In genomic region chr2:103469800-103470199, GRCh38 we compare ENCODE assay signal across 28 cellular contexts.
"Had no signal": no experiment of that assay in that cellular context is flagged by ENCODE, and none has a peak within 500 bp of the region (broad histone marks: within the 10 kb centered on the region; RNA-seq: fewer than 3 reads in every experiment).

No MANE protein-coding gene starts in this region.

- H3K9me3 ChIP-seq: stomach, suprapubic skin, testis, thoracic aorta, thyroid gland, tibial artery, transverse colon, upper lobe of left lung, upper lobe of right lung, uterus, vagina had no signal

- H3K4me1 ChIP-seq: stomach, suprapubic skin, testis, thyroid gland, tibial artery, tibial nerve, transverse colon, upper lobe of left lung, upper lobe of right lung, uterus, vagina had no signal

- H3K4me3 ChIP-seq: stomach, suprapubic skin, testis, thoracic aorta, thyroid gland, tibial artery, tibial nerve, transverse colon, upper lobe of left lung, upper lobe of right lung, uterus, vagina had no signal

- H3K36me3 Mint-ChIP-seq: stimulated activated effector memory CD8-positive, alpha-beta T cell treated with anti-CD3 and anti-CD28 coated beads, Interleukin-12 subunit alpha, Interleukin-12 subunit beta, amount 100 ng/mL, for 72 hours; stimulated activated memory B cell treated with anti-CD40 and anti-IgM and Interleukin-4, amounts not matched to agents 10 μg/mL and 1 μg/mL and 100 μg/mL, for 72 hours; stimulated activated naive B cell treated with anti-CD40 and anti-IgM and Interleukin-4, amounts not matched to agents 10 μg/mL and 1 μg/mL and 100 μg/mL, for 72 hours; type B pancreatic cell had no signal

- H3K27me3 ChIP-seq: stomach, suprapubic skin, testis, thyroid gland, tibial artery, tibial nerve, transverse colon, upper lobe of left lung, upper lobe of right lung, uterus, vagina had no signal

- H3K4me1 Mint-ChIP-seq: stimulated activated effector memory CD8-positive, alpha-beta T cell treated with anti-CD3 and anti-CD28 coated beads, Interleukin-12 subunit alpha, Interleukin-12 subunit beta, amount 100 ng/mL, for 72 hours; stimulated activated memory B cell treated with anti-CD40 and anti-IgM and Interleukin-4, amounts not matched to agents 10 μg/mL and 1 μg/mL and 100 μg/mL, for 72 hours; stimulated activated naive B cell treated with anti-CD40 and anti-IgM and Interleukin-4, amounts not matched to agents 10 μg/mL and 1 μg/mL and 100 μg/mL, for 72 hours; stimulated activated naive CD8-positive, alpha-beta T cell treated with anti-CD3 and anti-CD28 coated beads, Interleukin-15, amount 100 ng/mL, for 72 hours had no signal

- H3K27me3 Mint-ChIP-seq: stimulated activated memory B cell treated with anti-CD40 and anti-IgM and Interleukin-4, amounts not matched to agents 10 μg/mL and 1 μg/mL and 100 μg/mL, for 72 hours; stimulated activated naive B cell treated with anti-CD40 and anti-IgM and Interleukin-4, amounts not matched to agents 10 μg/mL and 1 μg/mL and 100 μg/mL, for 72 hours; stimulated activated naive CD8-positive, alpha-beta T cell treated with anti-CD3 and anti-CD28 coated beads, Interleukin-15, amount 100 ng/mL, for 72 hours; stimulated activated naive CD8-positive, alpha-beta T cell treated with anti-CD3 and anti-CD28 coated beads, Interleukin-15, Interleukin-2, amounts not matched to agents 100 ng/mL and 50 ng/mL, for 24 hours; type B pancreatic cell had no signal

- H3K36me3 ChIP-seq: stomach, suprapubic skin, thoracic aorta, thyroid gland, tibial artery, tibial nerve, transverse colon, upper lobe of left lung, upper lobe of right lung, uterus, vagina had no signal

- H3K4me3 Mint-ChIP-seq: stimulated activated effector memory CD8-positive, alpha-beta T cell treated with anti-CD3 and anti-CD28 coated beads, Interleukin-12 subunit alpha, Interleukin-12 subunit beta, amount 100 ng/mL, for 72 hours; stimulated activated memory B cell treated with anti-CD40 and anti-IgM and Interleukin-4, amounts not matched to agents 10 μg/mL and 1 μg/mL and 100 μg/mL, for 72 hours; stimulated activated naive B cell treated with anti-CD40 and anti-IgM and Interleukin-4, amounts not matched to agents 10 μg/mL and 1 μg/mL and 100 μg/mL, for 72 hours; stimulated activated naive CD8-positive, alpha-beta T cell treated with anti-CD3 and anti-CD28 coated beads, Interleukin-15, amount 100 ng/mL, for 72 hours; stimulated activated naive CD8-positive, alpha-beta T cell treated with anti-CD3 and anti-CD28 coated beads, Interleukin-15, Interleukin-2, amounts not matched to agents 100 ng/mL and 50 ng/mL, for 24 hours; type B pancreatic cell had no signal

- H3K27ac ChIP-seq: stomach, suprapubic skin, testis, thoracic aorta, thyroid gland, tibial artery, tibial nerve, transverse colon, upper lobe of left lung, upper lobe of right lung, uterus, vagina had no signal

- DNase-seq: stimulated activated CD4-positive, alpha-beta T cell treated with anti-CD3 and anti-CD28 coated beads, Interleukin-2, amount 100 ng/mL, for 48 hours; stimulated activated CD4-positive, alpha-beta T cell treated with anti-CD3 and anti-CD28 coated beads, Interleukin-4, amount 100 ng/mL, for 1 hour; stimulated activated CD4-positive, alpha-beta T cell treated with anti-CD3 and anti-CD28 coated beads, Interleukin-4, amount 100 ng/mL, for 24 hours; stimulated activated CD4-positive, alpha-beta T cell treated with anti-CD3 and anti-CD28 coated beads, Interleukin-4, amount 100 ng/mL, for 4 hours; stimulated activated CD8-positive, alpha-beta memory T cell treated with anti-CD3 and anti-CD28 coated beads, Interleukin-4, amount 100 ng/mL, for 48 hours; stimulated activated naive B cell treated with anti-CD40 and anti-IgM and Interleukin-4, amounts not matched to agents 10 μg/mL and 1 μg/mL and 100 μg/mL, for 72 hours; stimulated activated naive CD4-positive, alpha-beta T cell; stimulated activated naive CD4-positive, alpha-beta T cell treated with Interleukin-2 at 50 U/mL for 16 hours; stimulated activated naive CD8-positive, alpha-beta T cell treated with anti-CD3 and anti-CD28 coated beads, Interleukin-15, amount 100 ng/mL, for 72 hours; stimulated activated naive CD8-positive, alpha-beta T cell treated with anti-CD3 and anti-CD28 coated beads, Interleukin-15, Interleukin-2, amounts not matched to agents 100 U/mL and 50 U/mL, for 24 hours; stomach; substantia nigra; testis; thyroid gland; tibial artery; transverse colon; trophoblast cell; upper lobe of left lung; upper lobe of right lung; uterus had no signal

- ATAC-seq: stimulated activated effector memory CD8-positive, alpha-beta T cell treated with anti-CD3 and anti-CD28 coated beads, Interleukin-12 subunit alpha, Interleukin-12 subunit beta, amount 100 ng/mL, for 72 hours; stimulated activated memory B cell treated with anti-CD40 and anti-IgM and Interleukin-4, amounts not matched to agents 10 μg/mL and 1 μg/mL and 100 μg/mL, for 72 hours; stimulated activated naive B cell treated with anti-CD40 and anti-IgM and Interleukin-4, amounts not matched to agents 10 μg/mL and 1 μg/mL and 100 μg/mL, for 72 hours; stimulated activated naive CD8-positive, alpha-beta T cell treated with anti-CD3 and anti-CD28 coated beads, Interleukin-15, amount 100 ng/mL, for 72 hours; stimulated activated naive CD8-positive, alpha-beta T cell treated with anti-CD3 and anti-CD28 coated beads, Interleukin-15, Interleukin-2, amounts not matched to agents 100 U/mL and 50 U/mL, for 24 hours; upper lobe of right lung had no signal

- H3K27ac Mint-ChIP-seq: stimulated activated effector memory CD8-positive, alpha-beta T cell treated with anti-CD3 and anti-CD28 coated beads, Interleukin-12 subunit alpha, Interleukin-12 subunit beta, amount 100 ng/mL, for 72 hours; stimulated activated memory B cell treated with anti-CD40 and anti-IgM and Interleukin-4, amounts not matched to agents 10 μg/mL and 1 μg/mL and 100 μg/mL, for 72 hours; stimulated activated naive B cell treated with anti-CD40 and anti-IgM and Interleukin-4, amounts not matched to agents 10 μg/mL and 1 μg/mL and 100 μg/mL, for 72 hours; stimulated activated naive CD8-positive, alpha-beta T cell treated with anti-CD3 and anti-CD28 coated beads, Interleukin-15, amount 100 ng/mL, for 72 hours; stimulated activated naive CD8-positive, alpha-beta T cell treated with anti-CD3 and anti-CD28 coated beads, Interleukin-15, Interleukin-2, amounts not matched to agents 100 ng/mL and 50 ng/mL, for 24 hours; type B pancreatic cell had no signal
